Comparison of ENCODE assay signal across 19 cellular contexts in genomic region chr9:125655074-125655633, GRCh38. TPM values are rescaled to one million over a fixed set of nuclear protein-coding genes. Genes with fewer than 3 reads are reported as not detected.
DNase-seq lines count a peak whose midpoint lies in the region; ATAC-seq and TF ChIP-seq lines count a peak whose summit lies in the region.
"Had no signal": no experiment of that assay in that cellular context is flagged by ENCODE, and none has a peak within 500 bp of the region (broad histone marks: within the 10 kb centered on the region; RNA-seq: fewer than 3 reads in every experiment).

No MANE protein-coding gene starts in this region.

- no peak overlapping the region for H3K27ac Mint-ChIP-seq in neural progenitor cell
- H3K27ac Mint-ChIP-seq: CD8-positive, alpha-beta memory T cell had no signal

- ATAC-seq in body of pancreas, result no peak

- no peak overlapping the region for H3K4me3 Mint-ChIP-seq in neural progenitor cell
- H3K4me3 Mint-ChIP-seq: CD8-positive, alpha-beta memory T cell had no signal

- H3K27me3 ChIP-seq in HUES6 (ENCODE audit: control insufficient read depth, insufficient read depth, low read length) (no peaks in the 10 kb centered on the region), brain microvascular endothelial cell (replicated peaks) (no peaks in the 10 kb centered on the region), neural progenitor cell (no peaks in the 10 kb centered on the region), body of pancreas (no peaks in the 10 kb centered on the region)
- H3K27me3 ChIP-seq: BLaER1 treated with 17β-estradiol and CSF1 and Interleukin-3, amounts not matched to agents 10 nM and 100 nM had no signal

- H3K27ac ChIP-seq in HUES6 (ENCODE audit: low read depth, low read length), result peak overlapping the region; percentile 84
- H3K27ac ChIP-seq in brain microvascular endothelial cell, result peak overlapping the region; percentile 20
- no peak overlapping the region for H3K27ac ChIP-seq in neural progenitor cell
- H3K27ac ChIP-seq in body of pancreas, result no peak overlapping the region
- H3K27ac ChIP-seq: BLaER1 treated with 17β-estradiol and CSF1 and Interleukin-3, amounts not matched to agents 10 nM and 100 nM; KMS-11 had no signal

- no peaks in the 10 kb centered on the region for H3K36me3 ChIP-seq in HUES6 (ENCODE audit: control insufficient read depth, insufficient read depth, low read length)
- no peaks in the 10 kb centered on the region for H3K36me3 ChIP-seq in brain microvascular endothelial cell (replicated peaks)
- H3K36me3 ChIP-seq in neural progenitor cell, result no peaks in the 10 kb centered on the region
- H3K36me3 ChIP-seq in body of pancreas (replicated peaks in 1 of 2; ENCODE audit: insufficient read depth in 1 of 2, low read depth in 2 of 2), result no peaks in the 10 kb centered on the region

- peaks cover 43% of the 10 kb centered on the region for H3K4me1 Mint-ChIP-seq in neural progenitor cell

- H3K4me3 ChIP-seq in HUES6 (ENCODE audit: low read depth, low read length) (0 out of 2 replicates have a peak overlapping the region, but pooled peaks have one; percentile 10), brain microvascular endothelial cell (ENCODE audit: low read depth, low read length) (no peak overlapping the region), neural progenitor cell (no peak overlapping the region), body of pancreas (no peak overlapping the region)
- H3K4me3 ChIP-seq: BLaER1 treated with 17β-estradiol and CSF1 and Interleukin-3, amounts not matched to agents 10 nM and 100 nM had no signal

- H3K9ac ChIP-seq in HUES6 (ENCODE audit: low read length) (no peak overlapping the region), neural progenitor cell (no peak overlapping the region)
- H3K9ac ChIP-seq: BLaER1 treated with 17β-estradiol and CSF1 and Interleukin-3, amounts not matched to agents 10 nM and 100 nM; KMS-11 had no signal

- WGBS in body of pancreas, 2 donors, result 86% methylated on average over 4 of the region's 4 CpGs

- H3K4me1 ChIP-seq in HUES6 (ENCODE audit: control insufficient read depth, insufficient read depth, low read length), result peaks cover 76% of the 10 kb centered on the region
- H3K4me1 ChIP-seq in neural progenitor cell, result peaks cover 66% of the 10 kb centered on the region
- no peaks in the 10 kb centered on the region for H3K4me1 ChIP-seq in body of pancreas

- peaks cover 14% of the 10 kb centered on the region for H4K20me1 ChIP-seq in neural progenitor cell (ENCODE audit: low read depth)

- DNase-seq in EH (ENCODE audit: low read depth) (peak; percentile 36), brain microvascular endothelial cell (no peak), neural progenitor cell (ENCODE audit: low spot score) (no peak), body of pancreas (no peak), dermis blood vessel endothelial cell (no peak)
- DNase-seq in stimulated activated CD4-positive, alpha-beta T cell treated with anti-CD3 and anti-CD28 coated beads, Interleukin-15, amount 100 ng/mL, for 24 hours, result no peak
- DNase-seq: CD8-positive, alpha-beta memory T cell; DND-41; H7; NCI-H1436; NCI-H2029; NCI-H2171 treated with DMSO at 0.1 percent for 48 hours; NCI-H446 treated with DMSO at 0.1 percent for 48 hours; NCI-H748 treated with DMSO at 0.1 percent for 48 hours; OCI-M1; SIG-M5 had no signal

- no peaks in the 10 kb centered on the region for H3K9me3 Mint-ChIP-seq in neural progenitor cell
- H3K9me3 Mint-ChIP-seq: CD8-positive, alpha-beta memory T cell had no signal

- TF ChIP-seq CTCF in brain microvascular endothelial cell (IDR thresholded peaks at IDR 0.05; ENCODE audit: low read depth, low read length, missing control alignments), result no peak
- no peak for TF ChIP-seq CTCF in neural progenitor cell (IDR thresholded peaks at IDR 0.05)
- TF ChIP-seq CTCF in body of pancreas (IDR thresholded peaks at IDR 0.05), result no peak

- peaks cover 2% of the 10 kb centered on the region for H3K27me3 Mint-ChIP-seq in neural progenitor cell (ENCODE audit: insufficient read depth, low read depth)
- H3K27me3 Mint-ChIP-seq: CD8-positive, alpha-beta memory T cell had no signal

- no peak overlapping the region for H2AFZ ChIP-seq in neural progenitor cell (replicated peaks)

- H3K4me2 ChIP-seq in neural progenitor cell, result peak overlapping the region; percentile 67
- H3K4me2 ChIP-seq: BLaER1 treated with 17β-estradiol and CSF1 and Interleukin-3, amounts not matched to agents 10 nM and 100 nM; KMS-11 had no signal

- H3K79me2 ChIP-seq in neural progenitor cell (ENCODE audit: low read depth), result peaks cover 35% of the 10 kb centered on the region

- intact Hi-C loops in body of pancreas (cut with DNase I), result no loop called here

- H3K9me3 ChIP-seq in HUES6 (ENCODE audit: control insufficient read depth, insufficient read depth, low read depth, low read length) (no peaks in the 10 kb centered on the region), neural progenitor cell (ENCODE audit: low read depth) (no peaks in the 10 kb centered on the region), body of pancreas (no peaks in the 10 kb centered on the region)
- H3K9me3 ChIP-seq: BLaER1 treated with 17β-estradiol and CSF1 and Interleukin-3, amounts not matched to agents 10 nM and 100 nM had no signal

- H3K36me3 Mint-ChIP-seq in neural progenitor cell, result peaks cover 11% of the 10 kb centered on the region

- in situ Hi-C loops in brain microvascular endothelial cell (cut with HindIII; ENCODE audit: low pct_ligation_motif_present, low sequenced_read_pairs), result no loop called here

- no peak for TF ChIP-seq POLR2A in body of pancreas (IDR thresholded peaks at IDR 0.05)

- peaks cover 30% of the 10 kb centered on the region for H3F3A ChIP-seq in neural progenitor cell (ENCODE audit: low read depth)

RNA-seq across cellular contexts. Expression of gene MAPKAP1, which starts 51.9 kb away (rescaled TPM):
- 53.9 and 56.6 TPM in 2 replicates for total RNA-seq in neural progenitor cell (ENCODE audit: low replicate concordance)
- total RNA-seq in body of pancreas, result 10 to 100 TPM; 83.7 to 91.8 TPM
- 82.5 and 84.4 TPM in 2 replicates for total RNA-seq in dermis blood vessel endothelial cell

Comparison
In these comparisons a context has a peak if more than half of its experiments do, and no peak if none do; other contexts are left out.
1. H3K27ac ChIP-seq: peak in HUES6 (single experiment) and brain microvascular endothelial cell (single experiment); none in neural progenitor cell (single experiment) and body of pancreas (0 of 4).